13 cellular contexts compared by ENCODE assay signal in genomic region chr15:39628821-39629220, GRCh38. TPM values are rescaled to one million over a fixed set of nuclear protein-coding genes. Genes with fewer than 3 reads are reported as not detected.
DNase-seq lines count a peak whose midpoint lies in the region; ATAC-seq and TF ChIP-seq lines count a peak whose summit lies in the region.
"Had no signal": no experiment of that assay in that cellular context is flagged by ENCODE, and none has a peak within 500 bp of the region (broad histone marks: within the 10 kb centered on the region; RNA-seq: fewer than 3 reads in every experiment).

No MANE protein-coding gene starts in this region.

- 48% methylated on average over 6 of the region's 6 CpGs for WGBS in right cardiac atrium

- H3K27me3 ChIP-seq in right cardiac atrium (ENCODE audit: control insufficient read depth, insufficient read depth) = no peaks in the 10 kb centered on the region
- no peaks in the 10 kb centered on the region for H3K27me3 ChIP-seq in upper lobe of right lung
- H3K27me3 ChIP-seq: ascending aorta had no signal

- H3K27ac ChIP-seq in right cardiac atrium (ENCODE audit: low read length) (peak overlapping the region; percentile 49), upper lobe of right lung (peak overlapping the region; percentile 4)

- intact Hi-C loops in right cardiac atrium (cut with DNase I) (no loop called here), upper lobe of right lung (cut with DNase I) (no loop called here)

- peaks cover 42% of the 10 kb centered on the region for H3K36me3 Mint-ChIP-seq in activated naive CD4-positive, alpha-beta T cell treated with anti-CD3 and anti-CD28 coated beads, Interleukin-2, amount 10 ng/mL, durations not matched to agents 7 days and 5 days
- H3K36me3 Mint-ChIP-seq in activated naive CD8-positive, alpha-beta T cell treated with anti-CD3 and anti-CD28 coated beads, Interleukin-2, amount 50 U/mL, for 24 hours (ENCODE audit: low read depth) = peaks cover 13% of the 10 kb centered on the region
- H3K36me3 Mint-ChIP-seq in progenitor cell of endocrine pancreas (ENCODE audit: insufficient read depth) = no peaks in the 10 kb centered on the region

- H3K9me3 ChIP-seq in right cardiac atrium (ENCODE audit: control insufficient read depth, low read length) (no peaks in the 10 kb centered on the region), upper lobe of right lung (no peaks in the 10 kb centered on the region)
- H3K9me3 ChIP-seq: ascending aorta had no signal

- H3K27ac Mint-ChIP-seq in activated naive CD4-positive, alpha-beta T cell treated with anti-CD3 and anti-CD28 coated beads, Interleukin-2, amount 10 ng/mL, durations not matched to agents 7 days and 5 days = peak overlapping the region; percentile 92
- H3K27ac Mint-ChIP-seq in activated naive CD8-positive, alpha-beta T cell treated with anti-CD3 and anti-CD28 coated beads, Interleukin-2, amount 50 U/mL, for 24 hours = peak overlapping the region; percentile 76
- H3K27ac Mint-ChIP-seq in progenitor cell of endocrine pancreas = no peak overlapping the region

- H3K36me3 ChIP-seq in upper lobe of right lung = no peaks in the 10 kb centered on the region
- H3K36me3 ChIP-seq: ascending aorta had no signal

- no peak for DNase-seq in activated naive CD4-positive, alpha-beta T cell treated with anti-CD3 and anti-CD28 coated beads, Interleukin-2, amount 10 ng/mL, durations not matched to agents 7 days and 5 days
- DNase-seq in activated naive CD4-positive, alpha-beta T cell treated with Interleukin-2 at 50 U/mL for 16 hours = no peak
- no peak for DNase-seq in activated naive CD8-positive, alpha-beta T cell treated with anti-CD3 and anti-CD28 coated beads, Interleukin-2, amount 50 U/mL, for 24 hours
- no peak for DNase-seq in right cardiac atrium
- no peak for DNase-seq in upper lobe of right lung
- DNase-seq in stimulated activated CD4-positive, alpha-beta T cell treated with anti-CD3 and anti-CD28 coated beads, Interleukin-2, amount 100 ng/mL, for 48 hours = no peak
- DNase-seq in KBM-7 = no peak
- DNase-seq in progenitor cell of endocrine pancreas (ENCODE audit: low spot score, unreplicated experiment) = no peak
- DNase-seq: activated CD4-positive, CD25-positive, alpha-beta regulatory T cell; NCI-H2081 treated with DMSO at 0.1 percent for 48 hours had no signal

- CTCF ChIA-PET in activated naive CD4-positive, alpha-beta T cell treated with anti-CD3 and anti-CD28 coated beads, Interleukin-2, amount 10 ng/mL, durations not matched to agents 7 days and 5 days (lab: Charles Lee) = interaction anchor here (1.0 to 2.6 kb wide), 4 partner anchors 12 to 57 kb away, joined by 3 to 9 read pairs (median 6); no protein-coding TSS in a partner anchor

- peaks cover 19% of the 10 kb centered on the region for H3K9me3 Mint-ChIP-seq in activated naive CD4-positive, alpha-beta T cell treated with anti-CD3 and anti-CD28 coated beads, Interleukin-2, amount 10 ng/mL, durations not matched to agents 7 days and 5 days
- H3K9me3 Mint-ChIP-seq in activated naive CD8-positive, alpha-beta T cell treated with anti-CD3 and anti-CD28 coated beads, Interleukin-2, amount 50 U/mL, for 24 hours = peaks cover 6% of the 10 kb centered on the region
- H3K9me3 Mint-ChIP-seq in progenitor cell of endocrine pancreas (ENCODE audit: low read depth) = no peaks in the 10 kb centered on the region

- ATAC-seq in activated naive CD8-positive, alpha-beta T cell treated with anti-CD3 and anti-CD28 coated beads, Interleukin-2, amount 50 U/mL, for 24 hours = no peak
- ATAC-seq in right cardiac atrium (no peak), upper lobe of right lung (no peak)
- ATAC-seq: Panc1 had no signal

- no peak overlapping the region for H3K4me3 ChIP-seq in right cardiac atrium (ENCODE audit: low read length)
- H3K4me3 ChIP-seq in upper lobe of right lung = no peak overlapping the region
- H3K4me3 ChIP-seq: ascending aorta had no signal

- no peak for TF ChIP-seq CTCF in upper lobe of right lung (IDR thresholded peaks at IDR 0.05)
- TF ChIP-seq CTCF in progenitor cell of endocrine pancreas (IDR thresholded peaks at IDR 0.05; ENCODE audit: unreplicated experiment) = no peak

- H3K27me3 Mint-ChIP-seq in activated naive CD4-positive, alpha-beta T cell treated with anti-CD3 and anti-CD28 coated beads, Interleukin-2, amount 10 ng/mL, durations not matched to agents 7 days and 5 days = peaks cover 2% of the 10 kb centered on the region
- H3K27me3 Mint-ChIP-seq in activated naive CD8-positive, alpha-beta T cell treated with anti-CD3 and anti-CD28 coated beads, Interleukin-2, amount 50 U/mL, for 24 hours = no peaks in the 10 kb centered on the region
- H3K27me3 Mint-ChIP-seq in progenitor cell of endocrine pancreas = no peaks in the 10 kb centered on the region

- H3K4me1 ChIP-seq in right cardiac atrium (ENCODE audit: control insufficient read depth, insufficient read depth, low read length) = peaks cover 24% of the 10 kb centered on the region
- peaks cover 34% of the 10 kb centered on the region for H3K4me1 ChIP-seq in upper lobe of right lung

- H3K4me1 Mint-ChIP-seq in activated naive CD4-positive, alpha-beta T cell treated with anti-CD3 and anti-CD28 coated beads, Interleukin-2, amount 10 ng/mL, durations not matched to agents 7 days and 5 days = peaks cover 75% of the 10 kb centered on the region
- peaks cover 79% of the 10 kb centered on the region for H3K4me1 Mint-ChIP-seq in activated naive CD8-positive, alpha-beta T cell treated with anti-CD3 and anti-CD28 coated beads, Interleukin-2, amount 50 U/mL, for 24 hours
- peaks cover 3% of the 10 kb centered on the region for H3K4me1 Mint-ChIP-seq in progenitor cell of endocrine pancreas (ENCODE audit: low read depth)

- in situ Hi-C loops in KBM-7 (cut with MboI; ENCODE audit: low pct_unique_long_range_greater_than_20kb, low sequenced_read_pairs) = no loop called here

- H3K4me3 Mint-ChIP-seq in activated naive CD4-positive, alpha-beta T cell treated with anti-CD3 and anti-CD28 coated beads, Interleukin-2, amount 10 ng/mL, durations not matched to agents 7 days and 5 days = no peak overlapping the region
- no peak overlapping the region for H3K4me3 Mint-ChIP-seq in activated naive CD8-positive, alpha-beta T cell treated with anti-CD3 and anti-CD28 coated beads, Interleukin-2, amount 50 U/mL, for 24 hours
- H3K4me3 Mint-ChIP-seq in progenitor cell of endocrine pancreas (ENCODE audit: low read depth) = no peak overlapping the region
- H3K4me3 Mint-ChIP-seq: B cell had no signal

RNA-seq across cellular contexts. Expression of gene THBS1, which starts 47.9 kb away (rescaled TPM):
- total RNA-seq in right cardiac atrium (100 to 1,000 TPM in 1 of 4 donors, 10 to 100 TPM in 3; 31.3 to 462 (median 41.8) TPM), upper lobe of right lung (377 TPM), progenitor cell of endocrine pancreas (22.9 and 34.6 TPM in 2 replicates)
- polyA plus RNA-seq in right cardiac atrium = 38.8 TPM
